Comparison of ENCODE assay signal across 25 cellular contexts in genomic region chr1:227913446-227913968, GRCh38. TPM values are rescaled to one million over a fixed set of nuclear protein-coding genes. Genes with fewer than 3 reads are reported as not detected.
DNase-seq lines count a peak whose midpoint lies in the region; ATAC-seq and TF ChIP-seq lines count a peak whose summit lies in the region.
"Had no signal": no experiment of that assay in that cellular context is flagged by ENCODE, and none has a peak within 500 bp of the region (broad histone marks: within the 10 kb centered on the region; RNA-seq: fewer than 3 reads in every experiment).

No MANE protein-coding gene starts in this region.

- H3K9ac ChIP-seq in mesendoderm (ENCODE audit: low read length) = no peak overlapping the region

- H3K27me3 ChIP-seq in WERI-Rb-1 (ENCODE audit: insufficient read depth, low read depth, severe bottlenecking) (no peaks in the 10 kb centered on the region), mesendoderm (ENCODE audit: insufficient read depth, low read length, poor library complexity) (no peaks in the 10 kb centered on the region)
- H3K27me3 ChIP-seq: sigmoid colon, upper lobe of left lung had no signal

- no peak overlapping the region for H3K23ac ChIP-seq in mesendoderm (ENCODE audit: low read length)

- no peak for ATAC-seq in HG03139 (IDR thresholded peaks at IDR 0.05; ENCODE audit: unreplicated experiment)
- ATAC-seq: activated naive CD4-positive, alpha-beta T cell treated with anti-CD3 and anti-CD28 coated beads, Interleukin-2, amount 50 U/mL, for 72 hours; HCT116; HepG2; stimulated activated effector memory CD8-positive, alpha-beta T cell treated with anti-CD3 and anti-CD28 coated beads, Interleukin-12 subunit alpha, Interleukin-12 subunit beta, amount 100 ng/mL, for 72 hours had no signal

- no peak overlapping the region for H4K5ac ChIP-seq in mesendoderm (ENCODE audit: low read length)

- H3K79me2 ChIP-seq in mesendoderm (ENCODE audit: control insufficient read depth, insufficient read depth, low read length) = no peaks in the 10 kb centered on the region

- H3K79me1 ChIP-seq in mesendoderm (ENCODE audit: low read length) = no peaks in the 10 kb centered on the region

- peaks cover 2% of the 10 kb centered on the region for H3K4me1 ChIP-seq in mesendoderm (ENCODE audit: control insufficient read depth, low read depth, low read length)
- H3K4me1 ChIP-seq: upper lobe of left lung had no signal

- H2BK5ac ChIP-seq in mesendoderm (ENCODE audit: low read length) = no peak overlapping the region

- H3K56ac ChIP-seq in mesendoderm (ENCODE audit: low read length) = peak overlapping the region; percentile 35

- H4K8ac ChIP-seq in mesendoderm (ENCODE audit: low read depth, low read length) = no peak overlapping the region

- DNase-seq in NCI-H2171 treated with DMSO at 0.1 percent for 48 hours (lab: John Stamatoyannopoulos, UW) (peak; percentile 26), NCI-H2171 (lab: John Stamatoyannopoulos, UW) (no peak), WERI-Rb-1 (no peak), mesendoderm (peak; percentile 41), retina (peak; percentile 72), Ammon's horn (ENCODE audit: low spot score) (no peak), HPDE6-E6E7 (ENCODE audit: extremely low spot score) (no peak)
- DNase-seq: activated CD4-positive, alpha-beta T cell treated with anti-CD3 and anti-CD28 coated beads, Interleukin-2, amount 10 ng/mL, durations not matched to agents 24 days and 14 days; activated CD8-positive, alpha-beta memory T cell treated with anti-CD3 and anti-CD28 coated beads for 24 hours; activated effector memory CD4-positive, alpha-beta T cell treated with Interleukin-2 at 50 U/mL for 16 hours; activated T-cell treated with anti-CD3 and anti-CD28 coated beads, Interleukin-2, amount 50 U/mL, for 1 hour; amygdala; CD4-positive, alpha-beta T cell; EL; Kasumi-1; NCI-H1436; NCI-H446; sigmoid colon; T1000; upper lobe of left lung had no signal

- no peak overlapping the region for H3K4me2 ChIP-seq in mesendoderm (ENCODE audit: low read length)

- no peaks in the 10 kb centered on the region for H3K9me3 ChIP-seq in WERI-Rb-1 (ENCODE audit: severe bottlenecking)
- H3K9me3 ChIP-seq: sigmoid colon, upper lobe of left lung had no signal

- H3K18ac ChIP-seq in mesendoderm (ENCODE audit: low read length) = no peak overlapping the region

- no CpG with 5 or more reads among the region's 10 CpGs for WGBS in mesendoderm (ENCODE audit: extremely low coverage, insufficient coverage, low lambda C conversion rate)

- no peak overlapping the region for H2BK15ac ChIP-seq in mesendoderm (replicated peaks; ENCODE audit: low read depth)

- H3K27ac ChIP-seq in WERI-Rb-1 = peak overlapping the region; percentile 57
- no peak overlapping the region for H3K27ac ChIP-seq in mesendoderm (ENCODE audit: low read depth, low read length)
- H3K27ac ChIP-seq: sigmoid colon, upper lobe of left lung had no signal

- TF ChIP-seq CTCF in WERI-Rb-1 (IDR thresholded peaks at IDR 0.05; ENCODE audit: low read depth, low read length) = no peak

- no peaks in the 10 kb centered on the region for H3K36me3 ChIP-seq in WERI-Rb-1
- H3K36me3 ChIP-seq in mesendoderm (ENCODE audit: control insufficient read depth, insufficient read depth, low read length) = no peaks in the 10 kb centered on the region
- H3K36me3 ChIP-seq: sigmoid colon, upper lobe of left lung had no signal

- H3K4ac ChIP-seq in mesendoderm (ENCODE audit: low read depth, low read length) = no peak overlapping the region

- H3K4me3 ChIP-seq in WERI-Rb-1 (ENCODE audit: low read depth, low read length) = no peak overlapping the region
- H3K4me3 ChIP-seq in mesendoderm (ENCODE audit: low read length) = no peak overlapping the region
- H3K4me3 ChIP-seq: sigmoid colon, upper lobe of left lung had no signal

- no peak overlapping the region for H2BK120ac ChIP-seq in mesendoderm (ENCODE audit: low read depth, low read length)

- no peak overlapping the region for H2AK5ac ChIP-seq in mesendoderm (ENCODE audit: low read length)

RNA-seq across cellular contexts. Expression of gene WNT9A, which starts 34.2 kb away (rescaled TPM):
- 0.21 TPM for polyA plus RNA-seq in mesendoderm (2013, experiment 1 of 2)
- 0.15 TPM for polyA plus RNA-seq in mesendoderm (2013, experiment 2 of 2)
- polyA plus RNA-seq: HepG2 had no signal

Comparison
In these comparisons a context has a peak if more than half of its experiments do, and no peak if none do; other contexts are left out.
1. DNase-seq: peak in NCI-H2171 treated with DMSO at 0.1 percent for 48 hours (single experiment), mesendoderm (single experiment) and retina (single experiment); none in NCI-H2171 (single experiment), WERI-Rb-1 (single experiment), Ammon's horn (single experiment) and HPDE6-E6E7 (single experiment).